8 cellular contexts compared by ENCODE assay signal in the genomic region with DNA sequence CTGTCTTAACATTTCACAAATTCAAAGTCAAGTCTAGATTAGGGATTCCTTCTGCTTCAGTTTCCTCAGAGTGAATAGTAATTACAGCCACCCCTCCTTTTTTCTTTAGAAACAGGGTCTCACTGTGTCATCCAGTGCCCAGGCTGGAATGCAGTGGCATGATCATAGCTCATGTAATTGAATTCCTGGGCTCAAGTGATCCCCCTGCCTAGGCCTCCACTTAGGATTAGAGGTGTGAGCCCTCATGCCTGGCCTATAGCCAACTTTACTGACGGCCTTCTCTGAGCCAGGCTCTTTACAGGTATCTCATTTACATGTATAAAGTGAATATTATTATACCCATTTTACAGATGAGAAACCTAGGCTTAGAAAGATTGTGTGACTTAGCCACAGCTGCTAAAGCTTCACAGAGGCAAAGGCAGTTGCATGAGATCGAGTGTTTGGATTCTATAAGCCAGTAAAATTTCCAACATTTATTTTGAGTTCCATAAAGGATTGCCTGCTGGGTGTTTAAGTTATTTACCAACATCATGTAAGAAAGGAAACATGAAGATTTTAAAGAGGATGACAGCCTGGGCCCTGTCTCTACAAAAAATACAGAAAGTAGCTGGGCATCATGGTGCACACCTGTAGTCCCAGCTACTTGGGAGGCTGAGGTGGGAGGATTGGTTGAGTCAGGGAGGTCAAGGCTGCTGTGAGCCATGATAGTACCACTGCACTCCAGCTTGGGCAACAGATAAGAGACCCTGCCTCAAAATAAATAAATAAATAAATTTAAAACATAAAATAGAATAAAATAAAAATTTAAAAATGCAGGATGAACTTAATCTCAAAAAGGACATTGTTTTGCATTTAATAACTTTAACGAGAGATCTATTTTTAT. TPM values are rescaled to one million over a fixed set of nuclear protein-coding genes. Genes with fewer than 3 reads are reported as not detected.
DNase-seq lines count a peak whose midpoint lies in the region; ATAC-seq and TF ChIP-seq lines count a peak whose summit lies in the region.

No MANE protein-coding gene starts in this region.

- ATAC-seq in GM18907 (IDR thresholded peaks at IDR 0.05; ENCODE audit: unreplicated experiment) (no peak), HG02870 (IDR thresholded peaks at IDR 0.05; ENCODE audit: unreplicated experiment) (no peak)

- H3K4me3 Mint-ChIP-seq in endodermal cell = peak overlapping the region; percentile 84

- H3K9ac ChIP-seq in GM23248 (peak overlapping the region; percentile 95), NT2/D1 (ENCODE audit: insufficient read length, low read depth) (no peak overlapping the region), endodermal cell (ENCODE audit: extremely low read depth, low read length, poor library complexity, severe bottlenecking) (no peak overlapping the region), rectal smooth muscle tissue (ENCODE audit: low read length) (no peak overlapping the region)

- DNase-seq in GM23248 (no peak), NT2/D1 (ENCODE audit: low read depth, low spot score) (no peak), endodermal cell (no peak), hypothalamus (lab: John Stamatoyannopoulos, UW) (no peak), HT-29 (ENCODE audit: low spot score) (no peak)

- H3K36me3 Mint-ChIP-seq in endodermal cell (ENCODE audit: low read depth) = peaks cover 25% of the 10 kb centered on the region

- H3K9me3 Mint-ChIP-seq in endodermal cell = peaks cover 15% of the 10 kb centered on the region

- H3K4me2 ChIP-seq in GM23248 (ENCODE audit: unreplicated experiment) = peak overlapping the region; percentile 97

- H3K9me3 ChIP-seq in GM23248 (ENCODE audit: low read depth) (no peaks in the 10 kb centered on the region), NT2/D1 (ENCODE audit: insufficient read depth, low read length) (peaks cover 6% of the 10 kb centered on the region; the same call in 1 of the 2 replicates), endodermal cell (ENCODE audit: control insufficient read depth, low read length) (no peaks in the 10 kb centered on the region)

- H3K36me3 ChIP-seq in GM23248 (ENCODE audit: low read depth) = no peaks in the 10 kb centered on the region
- peaks cover 30% of the 10 kb centered on the region for H3K36me3 ChIP-seq in NT2/D1 (ENCODE audit: insufficient read depth, insufficient read length, low read length)
- H3K36me3 ChIP-seq in endodermal cell (ENCODE audit: control insufficient read depth, insufficient read depth, low read length) = peaks cover 11% of the 10 kb centered on the region
- H3K36me3 ChIP-seq in rectal smooth muscle tissue (ENCODE audit: control insufficient read depth, insufficient read depth, low read length) = no peaks in the 10 kb centered on the region

- H3K27me3 Mint-ChIP-seq in endodermal cell (ENCODE audit: insufficient read depth) = peaks cover 4% of the 10 kb centered on the region

- no peak overlapping the region for H3K27ac Mint-ChIP-seq in endodermal cell

- peaks cover 20% of the 10 kb centered on the region for H3F3A ChIP-seq in GM23248 (ENCODE audit: insufficient read depth)

- H3K4me3 ChIP-seq in GM23248 (peak overlapping the region; percentile 83), NT2/D1 (ENCODE audit: insufficient read length, low read depth) (peak overlapping the region; percentile 64), endodermal cell (ENCODE audit: low read length) (peak overlapping the region; percentile 93), rectal smooth muscle tissue (ENCODE audit: low read length) (peak overlapping the region; percentile 79)

- peaks cover 8% of the 10 kb centered on the region for H3K4me1 Mint-ChIP-seq in endodermal cell

- H4K20me1 ChIP-seq in GM23248 (ENCODE audit: insufficient read depth) = no peaks in the 10 kb centered on the region

- peak overlapping the region; percentile 84 for H2AFZ ChIP-seq in GM23248

- no peaks in the 10 kb centered on the region for H3K9me2 ChIP-seq in GM23248 (ENCODE audit: insufficient read depth)

- no peaks in the 10 kb centered on the region for H3K27me3 ChIP-seq in GM23248 (replicated peaks; ENCODE audit: insufficient read depth)
- no peaks in the 10 kb centered on the region for H3K27me3 ChIP-seq in NT2/D1 (ENCODE audit: insufficient read depth, insufficient read length)
- no peaks in the 10 kb centered on the region for H3K27me3 ChIP-seq in endodermal cell (ENCODE audit: control insufficient read depth, insufficient read depth, low read length, poor library complexity, severe bottlenecking)
- no peaks in the 10 kb centered on the region for H3K27me3 ChIP-seq in rectal smooth muscle tissue (ENCODE audit: control insufficient read depth, insufficient read depth, low read length)

- peaks cover 41% of the 10 kb centered on the region for H3K79me2 ChIP-seq in GM23248 (ENCODE audit: insufficient read depth)

- TF ChIP-seq CTCF in endodermal cell (conservative IDR thresholded peaks at IDR 0.05) = no peak

- H3K4me1 ChIP-seq in GM23248 (ENCODE audit: insufficient read depth) = peaks cover 16% of the 10 kb centered on the region
- no peaks in the 10 kb centered on the region for H3K4me1 ChIP-seq in NT2/D1 (ENCODE audit: insufficient read depth, insufficient read length)
- H3K4me1 ChIP-seq in endodermal cell (ENCODE audit: control insufficient read depth, insufficient read depth, low read length) = no peaks in the 10 kb centered on the region
- H3K4me1 ChIP-seq in rectal smooth muscle tissue (ENCODE audit: control insufficient read depth, insufficient read depth, low read length) = peaks cover 4% of the 10 kb centered on the region

- H3K27ac ChIP-seq in GM23248 = peak overlapping the region; percentile 76
- H3K27ac ChIP-seq in endodermal cell (ENCODE audit: low read depth, low read length) = no peak overlapping the region
- peak overlapping the region; percentile 51 for H3K27ac ChIP-seq in rectal smooth muscle tissue (ENCODE audit: low read depth, low read length)

- in situ Hi-C loops in GM23248 (cut with MboI) = no loop called here

- WGBS in GM23248 (ENCODE audit: low coverage in 1 of 2, low lambda C conversion rate in 2 of 2, missing lambda C conversion rate in 2 of 2), 2 experiments = 80 to 82% methylated on average over 3 of the region's 3 CpGs
- 95% methylated on average over 1 of the region's 3 CpGs; no CpG with 5 or more reads in 1 of the 2 experiments for WGBS in endodermal cell (ENCODE audit: insufficient coverage in 1 of 2, insufficient read length in 1 of 2), 2 experiments

RNA-seq across cellular contexts. Expression of a gene that starts 1.8 kb away (rescaled TPM):
- 17.5 and 24.3 TPM in 2 replicates for total RNA-seq in GM23248 (2014; rRNA removed; shearing (Covaris generic))
- polyA plus RNA-seq in GM23248 (2016; fragmentation: Nextera tagmentation; extraction: Ambion mirVana) = 18.0 and 20.0 TPM in 2 replicates
- total RNA-seq in endodermal cell = 10 to 100 TPM; 85.7 to 89.5 TPM
- 47.9 TPM for polyA plus RNA-seq in endodermal cell (2013, experiment 1 of 2)
- 33.7 TPM for polyA plus RNA-seq in endodermal cell (2013, experiment 2 of 2)
- 75.1 and 85.1 TPM in 2 replicates for total RNA-seq in HT-29 (2014; rRNA removed; shearing (Covaris generic))

RNA-seq across cellular contexts. Expression of a gene that starts 53.2 kb away (rescaled TPM):
- total RNA-seq in GM23248 (2014; rRNA removed; shearing (Covaris generic)) = 16.8 and 17.7 TPM in 2 replicates
- polyA plus RNA-seq in GM23248 (2016; fragmentation: Nextera tagmentation; extraction: Ambion mirVana) = 71.5 and 72.8 TPM in 2 replicates
- total RNA-seq in endodermal cell = 10 to 100 TPM; 81.9 to 90.0 TPM
- 258 TPM for polyA plus RNA-seq in endodermal cell (2013, experiment 1 of 2)
- polyA plus RNA-seq in endodermal cell (2013, experiment 2 of 2) = 232 TPM
- total RNA-seq in HT-29 (2014; rRNA removed; shearing (Covaris generic)) = 49.2 and 56.4 TPM in 2 replicates
